Comparison of ENCODE assay signal across 8 cellular contexts in genomic region chr16:25817295-25817694, GRCh38.
"Had no signal": no experiment of that assay in that cellular context is flagged by ENCODE, and none has a peak within 500 bp of the region (broad histone marks: within the 10 kb centered on the region; RNA-seq: fewer than 3 reads in every experiment).

No MANE protein-coding gene starts in this region.

- ATAC-seq: GM12878 had no signal

- DNase-seq: GDM1, GF-D8 had no signal

- H3K4me3 ChIP-seq: GM12878 had no signal

- FAIRE-seq: G401.6, GM12878, GM12891, GM12892, GM18507, GM19239 had no signal
